ENCODE assay signal across 21 cellular contexts in genomic region chr5:52069997-52070396, GRCh38.
DNase-seq lines count a peak whose midpoint lies in the region; ATAC-seq and TF ChIP-seq lines count a peak whose summit lies in the region.
"Had no signal": no experiment of that assay in that cellular context is flagged by ENCODE, and none has a peak within 500 bp of the region (broad histone marks: within the 10 kb centered on the region; RNA-seq: fewer than 3 reads in every experiment).

No MANE protein-coding gene starts in this region.

- H2AFZ ChIP-seq in PC-3 (ENCODE audit: low read length), result no peak overlapping the region

- no peaks in the 10 kb centered on the region for H3K27me3 Mint-ChIP-seq in T-helper 2 cell treated with Interferon-gamma antibody and Interleukin-4, amounts not matched to agents 5 μg/mL and 100 μg/mL, for 36 hours (ENCODE audit: low read depth)
- H3K27me3 Mint-ChIP-seq: CD4-positive, alpha-beta memory T cell; CD4-positive, CD25-positive, alpha-beta regulatory T cell; CD8-positive, alpha-beta memory T cell had no signal

- CTCF ChIA-PET in PC-3 (lab: Charles Lee), result no interaction called here

- H3K36me3 Mint-ChIP-seq in T-helper 2 cell treated with Interferon-gamma antibody and Interleukin-4, amounts not matched to agents 5 μg/mL and 100 μg/mL, for 36 hours (ENCODE audit: low read depth), result no peaks in the 10 kb centered on the region
- H3K36me3 Mint-ChIP-seq: CD14-positive monocyte; CD4-positive, alpha-beta memory T cell; CD4-positive, CD25-positive, alpha-beta regulatory T cell; CD8-positive, alpha-beta memory T cell had no signal

- intact Hi-C loops in PC-3 (cut with micrococcal nuclease), result no loop called here

- H3K36me3 ChIP-seq in PC-3 (ENCODE audit: low read depth, low read length) (no peaks in the 10 kb centered on the region), RWPE2 (ENCODE audit: low read depth) (no peaks in the 10 kb centered on the region)
- H3K36me3 ChIP-seq: BE2C, BLaER1 had no signal

- H3K9me3 Mint-ChIP-seq in T-helper 2 cell treated with Interferon-gamma antibody and Interleukin-4, amounts not matched to agents 5 μg/mL and 100 μg/mL, for 36 hours, result peaks cover 6% of the 10 kb centered on the region

- H3K9me3 ChIP-seq in PC-3 (ENCODE audit: low read length) (no peaks in the 10 kb centered on the region), RWPE2 (ENCODE audit: severe bottlenecking) (no peaks in the 10 kb centered on the region)
- H3K9me3 ChIP-seq: BE2C, BLaER1, Caco-2 had no signal

- no peak overlapping the region for H3K9ac ChIP-seq in PC-3 (ENCODE audit: low read length)
- H3K9ac ChIP-seq: BLaER1 had no signal

- no peaks in the 10 kb centered on the region for H3K9me2 ChIP-seq in PC-3 (replicated peaks; ENCODE audit: low read length)

- H3K4me1 Mint-ChIP-seq in T-helper 2 cell treated with Interferon-gamma antibody and Interleukin-4, amounts not matched to agents 5 μg/mL and 100 μg/mL, for 36 hours (ENCODE audit: low read depth), result no peaks in the 10 kb centered on the region
- H3K4me1 Mint-ChIP-seq: CD14-positive monocyte; CD4-positive, alpha-beta memory T cell; CD4-positive, CD25-positive, alpha-beta regulatory T cell; CD8-positive, alpha-beta memory T cell had no signal

- no peaks in the 10 kb centered on the region for H4K20me1 ChIP-seq in PC-3 (ENCODE audit: low read length)
- H4K20me1 ChIP-seq: BLaER1 had no signal

- H3K27ac ChIP-seq in PC-3 (ENCODE audit: low read length) (no peak overlapping the region), RWPE2 (ENCODE audit: poor library complexity, severe bottlenecking) (no peak overlapping the region)
- H3K27ac ChIP-seq: BLaER1 had no signal

- H3K27me3 ChIP-seq in PC-3 (ENCODE audit: low read length) (no peaks in the 10 kb centered on the region), RWPE2 (ENCODE audit: insufficient read depth, poor library complexity, severe bottlenecking) (no peaks in the 10 kb centered on the region)
- H3K27me3 ChIP-seq: BE2C, BLaER1 had no signal

- no peaks in the 10 kb centered on the region for H3K79me2 ChIP-seq in PC-3 (ENCODE audit: low read length)

- no peak for ATAC-seq in PC-3
- ATAC-seq in RWPE2 (ENCODE audit: low read depth), result peak; percentile 27; the same call in 1 of the 3 replicates

- H3K4me3 ChIP-seq in PC-3 (ENCODE audit: low read length) (no peak overlapping the region), RWPE2 (ENCODE audit: severe bottlenecking) (no peak overlapping the region), epithelial cell of esophagus (ENCODE audit: low read length) (no peak overlapping the region)
- H3K4me3 ChIP-seq: BLaER1 had no signal

- POLR2A ChIA-PET in PC-3 (lab: Charles Lee; ENCODE audit: unreplicated experiment), result no interaction called here

- no peak overlapping the region for H3K27ac Mint-ChIP-seq in T-helper 2 cell treated with Interferon-gamma antibody and Interleukin-4, amounts not matched to agents 5 μg/mL and 100 μg/mL, for 36 hours
- H3K27ac Mint-ChIP-seq: CD14-positive monocyte; CD4-positive, alpha-beta memory T cell; CD4-positive, CD25-positive, alpha-beta regulatory T cell; CD8-positive, alpha-beta memory T cell had no signal

- TF ChIP-seq CTCF in PC-3 (conservative IDR thresholded peaks at IDR 0.05; ENCODE audit: low read depth, low read length), result no peak
- no peak for TF ChIP-seq CTCF in RWPE2 (IDR thresholded peaks at IDR 0.05; ENCODE audit: poor library complexity, severe bottlenecking)
- TF ChIP-seq CTCF in epithelial cell of esophagus (IDR thresholded peaks at IDR 0.05; ENCODE audit: insufficient read depth, low read depth, low read length, missing control alignments), result no peak

- DNase-seq in NCI-H226 (peak; percentile 6), PC-3 (peak; percentile 13), RWPE2 (ENCODE audit: low spot score) (no peak), epithelial cell of esophagus (ENCODE audit: low read depth) (peak; percentile 73), hepatic stellate cell (ENCODE audit: low spot score) (no peak), NCI-H1048 (lab: John Stamatoyannopoulos, UW) (no peak)
- DNase-seq in T-helper 2 cell treated with Interferon-gamma antibody and Interleukin-4, amounts not matched to agents 5 μg/mL and 100 μg/mL, for 36 hours (ENCODE audit: low spot score), result no peak
- no peak for DNase-seq in activated CD4-positive, alpha-beta T cell treated with anti-CD3 and anti-CD28 coated beads, Interleukin-2, amount 50 U/mL, for 4 hours
- DNase-seq: 8988T; ACHN; BE2C; C1 segment of cervical spinal cord; Caco-2; Calu3; CD4-positive, alpha-beta memory T cell; CD4-positive, CD25-positive, alpha-beta regulatory T cell; CD8-positive, alpha-beta memory T cell; DMS79 treated with DMSO at 0.1 percent for 48 hours; GF-D8 had no signal

- H3K4me1 ChIP-seq in PC-3 (ENCODE audit: insufficient read depth, low read length) (no peaks in the 10 kb centered on the region), RWPE2 (ENCODE audit: insufficient read depth, poor library complexity, severe bottlenecking) (no peaks in the 10 kb centered on the region)
- H3K4me1 ChIP-seq: BE2C, BLaER1, Caco-2 had no signal

- BruUV-seq in PC-3 (replicated peaks; lab: Mats Ljungman, UMichigan), result no TSS peak

- H3K4me2 ChIP-seq in PC-3 (ENCODE audit: low read length), result no peak overlapping the region
- H3K4me2 ChIP-seq: BLaER1 had no signal

- H3F3A ChIP-seq in PC-3 (ENCODE audit: low read length, unreplicated experiment), result no peaks in the 10 kb centered on the region

- H3K4me3 Mint-ChIP-seq in T-helper 2 cell treated with Interferon-gamma antibody and Interleukin-4, amounts not matched to agents 5 μg/mL and 100 μg/mL, for 36 hours, result no peak overlapping the region
- H3K4me3 Mint-ChIP-seq: CD14-positive monocyte; CD4-positive, alpha-beta memory T cell; CD4-positive, CD25-positive, alpha-beta regulatory T cell; CD8-positive, alpha-beta memory T cell had no signal

Comparison
In these comparisons a context has a peak if more than half of its experiments do, and no peak if none do; other contexts are left out.
1. DNase-seq: peak in NCI-H226 (single experiment), PC-3 (single experiment) and epithelial cell of esophagus (single experiment); none in RWPE2 (single experiment), T-helper 2 cell treated with Interferon-gamma antibody and Interleukin-4, amounts not matched to agents 5 μg/mL and 100 μg/mL, for 36 hours (single experiment), hepatic stellate cell (single experiment), NCI-H1048 (single experiment) and activated CD4-positive, alpha-beta T cell treated with anti-CD3 and anti-CD28 coated beads, Interleukin-2, amount 50 U/mL, for 4 hours (0 of 2).